In genomic region chrX:28670074-28670473, GRCh38 we compare ENCODE assay signal across 8 cellular contexts.
"Had no signal": no experiment of that assay in that cellular context is flagged by ENCODE, and none has a peak within 500 bp of the region (broad histone marks: within the 10 kb centered on the region; RNA-seq: fewer than 3 reads in every experiment).

No MANE protein-coding gene starts in this region.

- H2AFZ ChIP-seq: GM23248 had no signal

- H3K4me3 Mint-ChIP-seq: H9, IgD-negative memory B cell had no signal

- FAIRE-seq: H54 had no signal

- H3K27ac ChIP-seq: GM23248, HL-60 had no signal

- H3K27me3 Mint-ChIP-seq: IgD-negative memory B cell had no signal

- H3K4me1 Mint-ChIP-seq: IgD-negative memory B cell had no signal

- H3K27ac Mint-ChIP-seq: H9, IgD-negative memory B cell had no signal

- H3K9ac ChIP-seq: GM23248 had no signal

- DNase-seq: GM23248, GOT3, H9, HCEC 1CT, KG1 had no signal

- H3K36me3 Mint-ChIP-seq: IgD-negative memory B cell had no signal

- H3K4me3 ChIP-seq: GM23248 had no signal
